In the genomic region with DNA sequence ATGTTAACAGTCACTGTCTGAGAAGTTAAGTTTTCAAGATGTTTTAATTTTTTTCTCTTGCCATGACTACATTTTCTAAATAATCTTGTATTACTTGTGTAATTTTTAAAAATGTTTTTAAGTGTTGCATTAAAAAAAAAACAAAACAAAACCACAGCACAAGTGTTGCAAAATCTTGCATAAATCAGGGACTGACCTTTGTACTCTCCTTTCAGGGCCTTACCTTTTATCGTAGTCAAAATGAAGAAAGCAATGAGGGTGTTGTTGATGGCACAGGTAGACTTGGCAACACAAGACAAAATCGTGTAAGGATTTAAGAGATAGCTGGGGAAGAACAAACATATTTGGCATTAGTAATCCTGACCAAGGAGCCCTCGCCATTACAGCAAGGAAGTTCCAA, we compare ENCODE assay signal across 14 cellular contexts.
"Had no signal": no experiment of that assay in that cellular context is flagged by ENCODE, and none has a peak within 500 bp of the region (broad histone marks: within the 10 kb centered on the region; RNA-seq: fewer than 3 reads in every experiment).

No MANE protein-coding gene starts in this region.

- H3K4me3 ChIP-seq: SK-N-MC had no signal

- ATAC-seq: activated CD8-positive, alpha-beta T cell treated with anti-CD3 and anti-CD28 coated beads, Interleukin-2, amount 10 ng/mL, durations not matched to agents 7 days and 5 days; activated naive CD8-positive, alpha-beta T cell treated with anti-CD3 and anti-CD28 coated beads, Interleukin-2, amount 50 U/mL, for 24 hours; effector memory CD8-positive, alpha-beta T cell; left cardiac atrium; T-cell; WTC11 had no signal

- H3K27ac ChIP-seq: SK-N-MC had no signal

- DNase-seq: activated CD4-positive, alpha-beta T cell treated with anti-CD3 and anti-CD28 coated beads for 48 hours; activated CD8-positive, alpha-beta memory T cell treated with anti-CD3 and anti-CD28 coated beads, Interleukin-2, amount 50 U/mL, for 48 hours; activated CD8-positive, alpha-beta T cell treated with anti-CD3 and anti-CD28 coated beads, Interleukin-2, amount 10 ng/mL, durations not matched to agents 7 days and 5 days; activated naive CD4-positive, alpha-beta T cell treated with Interleukin-2 at 50 U/mL for 16 hours; activated naive CD8-positive, alpha-beta T cell treated with anti-CD3 and anti-CD28 coated beads, Interleukin-2, amount 50 U/mL, for 24 hours; cortex of kidney; effector memory CD8-positive, alpha-beta T cell; hypothalamus; left cardiac atrium; stimulated activated CD4-positive, alpha-beta T cell treated with anti-CD3 and anti-CD28 coated beads, Interleukin-15, amount 100 ng/mL, for 24 hours; T-cell; T1000 had no signal
